In the genomic region with DNA sequence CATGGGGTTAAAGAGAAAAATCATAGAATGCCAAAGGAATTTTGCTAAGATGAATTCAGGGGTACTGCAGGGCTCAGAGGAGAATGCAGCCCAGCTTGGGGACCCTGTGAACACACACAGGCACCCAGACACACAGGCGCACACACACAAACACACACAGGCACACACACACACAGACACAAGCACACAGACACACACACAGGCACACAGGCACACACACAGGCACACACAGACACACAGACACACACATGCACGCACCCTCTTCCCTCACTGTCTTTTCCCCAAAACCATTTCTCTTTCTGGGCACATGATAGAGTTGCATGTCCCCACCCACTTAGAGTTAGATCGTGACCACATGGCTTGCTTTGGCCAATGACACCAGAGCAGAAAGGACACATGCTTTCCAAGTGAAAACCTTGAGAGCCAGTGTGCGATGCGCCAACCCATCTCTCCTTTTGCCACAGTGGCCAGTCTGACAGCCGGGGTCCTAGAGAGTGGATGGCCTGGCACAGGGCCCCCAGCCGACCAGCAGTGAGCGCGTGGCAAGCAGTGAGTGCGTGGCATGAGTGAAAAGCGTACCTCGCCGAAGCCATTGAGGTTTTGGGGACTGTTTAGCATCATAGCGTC, we compare ENCODE assay signal across 20 cellular contexts.
DNase-seq lines count a peak whose midpoint lies in the region; ATAC-seq, FAIRE-seq and TF ChIP-seq lines count a peak whose summit lies in the region.
"Had no signal": no experiment of that assay in that cellular context is flagged by ENCODE, and none has a peak within 500 bp of the region (broad histone marks: within the 10 kb centered on the region; RNA-seq: fewer than 3 reads in every experiment).

No MANE protein-coding gene starts in this region.

- no peaks in the 10 kb centered on the region for H3K9me3 Mint-ChIP-seq in nephron
- no peaks in the 10 kb centered on the region for H3K9me3 Mint-ChIP-seq in effector memory CD8-positive, alpha-beta T cell
- no peaks in the 10 kb centered on the region for H3K9me3 Mint-ChIP-seq in activated T-cell treated with anti-CD3 and anti-CD28 coated beads, Interleukin-2, amount 50 U/mL, for 72 hours
- H3K9me3 Mint-ChIP-seq: CD4-positive, alpha-beta memory T cell; dendritic cell treated with granulocyte-macrophage colony-stimulating factor and Interleukin-4, amounts not matched to agents 40 ng/mL and 50 ng/mL, for 4 days; naive thymus-derived CD4-positive, alpha-beta T cell; T-helper 2 cell treated with Interferon-gamma antibody and Interleukin-4, amounts not matched to agents 5 μg/mL and 100 μg/mL, for 36 hours had no signal

- POLR2A ChIA-PET in A549 (lab: Yijun Ruan, JAX): no interaction called here

- no peak for TF ChIP-seq POLR2A in A549 (IDR thresholded peaks at IDR 0.05; ENCODE audit: low read length)

- no peak overlapping the region for H3K9ac ChIP-seq in BLaER1

- peaks cover 24% of the 10 kb centered on the region for H3K27me3 Mint-ChIP-seq in nephron (ENCODE audit: low read depth)
- peaks cover 26 to 61% of the 10 kb centered on the region in 2 donors for H3K27me3 Mint-ChIP-seq in effector memory CD8-positive, alpha-beta T cell
- H3K27me3 Mint-ChIP-seq in activated T-cell treated with anti-CD3 and anti-CD28 coated beads, Interleukin-2, amount 50 U/mL, for 72 hours (ENCODE audit: low read depth): no peaks in the 10 kb centered on the region
- H3K27me3 Mint-ChIP-seq: activated CD8-positive, alpha-beta memory T cell treated with anti-CD3 and anti-CD28 coated beads, Interleukin-2, amount 10 ng/mL, durations not matched to agents 7 days and 5 days; naive thymus-derived CD4-positive, alpha-beta T cell had no signal

- H3K27me3 ChIP-seq in BLaER1: no peaks in the 10 kb centered on the region
- H3K27me3 ChIP-seq: left lung, thyroid gland had no signal

- H3K4me3 Mint-ChIP-seq in nephron: no peak overlapping the region
- H3K4me3 Mint-ChIP-seq in effector memory CD8-positive, alpha-beta T cell: no peak overlapping the region
- no peak overlapping the region for H3K4me3 Mint-ChIP-seq in activated T-cell treated with anti-CD3 and anti-CD28 coated beads, Interleukin-2, amount 50 U/mL, for 72 hours
- H3K4me3 Mint-ChIP-seq: activated CD8-positive, alpha-beta memory T cell treated with anti-CD3 and anti-CD28 coated beads, Interleukin-2, amount 10 ng/mL, durations not matched to agents 7 days and 5 days; CD4-positive, alpha-beta memory T cell; dendritic cell treated with granulocyte-macrophage colony-stimulating factor and Interleukin-4, amounts not matched to agents 40 ng/mL and 50 ng/mL, for 4 days; naive thymus-derived CD4-positive, alpha-beta T cell; T-helper 2 cell treated with Interferon-gamma antibody and Interleukin-4, amounts not matched to agents 5 μg/mL and 100 μg/mL, for 36 hours had no signal

- H3K27ac ChIP-seq in A549 (no peak overlapping the region), BLaER1 (no peak overlapping the region)
- H3K27ac ChIP-seq: left lung, thyroid gland, VCaP had no signal

- H3K27ac Mint-ChIP-seq in nephron: peak overlapping the region; percentile 57 to 81 (median 74)
- no peak overlapping the region for H3K27ac Mint-ChIP-seq in effector memory CD8-positive, alpha-beta T cell
- H3K27ac Mint-ChIP-seq in activated T-cell treated with anti-CD3 and anti-CD28 coated beads, Interleukin-2, amount 50 U/mL, for 72 hours: no peak overlapping the region
- H3K27ac Mint-ChIP-seq: activated CD8-positive, alpha-beta memory T cell treated with anti-CD3 and anti-CD28 coated beads, Interleukin-2, amount 10 ng/mL, durations not matched to agents 7 days and 5 days; dendritic cell treated with granulocyte-macrophage colony-stimulating factor and Interleukin-4, amounts not matched to agents 40 ng/mL and 50 ng/mL, for 4 days; T-helper 2 cell treated with Interferon-gamma antibody and Interleukin-4, amounts not matched to agents 5 μg/mL and 100 μg/mL, for 36 hours had no signal

- TF ChIP-seq EP300 in A549 (IDR thresholded peaks at IDR 0.05): no peak

- H3K9me3 ChIP-seq in A549 (no peaks in the 10 kb centered on the region), BLaER1 (no peaks in the 10 kb centered on the region)
- H3K9me3 ChIP-seq: left lung, thyroid gland had no signal

- no peak for TF ChIP-seq RAD21 in A549 (conservative IDR thresholded peaks at IDR 0.05 in 1 of 2, IDR thresholded peaks at IDR 0.05 in 1 of 2)

- no peaks in the 10 kb centered on the region for H3K36me3 Mint-ChIP-seq in nephron (ENCODE audit: low read depth)
- H3K36me3 Mint-ChIP-seq in effector memory CD8-positive, alpha-beta T cell (ENCODE audit: insufficient read depth): no peaks in the 10 kb centered on the region
- H3K36me3 Mint-ChIP-seq in activated T-cell treated with anti-CD3 and anti-CD28 coated beads, Interleukin-2, amount 50 U/mL, for 72 hours (ENCODE audit: insufficient read depth in 2 of 2): no peaks in the 10 kb centered on the region
- H3K36me3 Mint-ChIP-seq: activated CD8-positive, alpha-beta memory T cell treated with anti-CD3 and anti-CD28 coated beads, Interleukin-2, amount 10 ng/mL, durations not matched to agents 7 days and 5 days; CD4-positive, alpha-beta memory T cell had no signal

- CTCF ChIA-PET in A549 (lab: Yijun Ruan, JAX): no interaction called here

- no peaks in the 10 kb centered on the region for H4K20me1 ChIP-seq in BLaER1

- no peak for FAIRE-seq in A549 (lab: Jason Lieb, UNC)

- no peak for DNase-seq in A549 (ENCODE audit: low read depth in 1 of 2, low spot score in 1 of 2)
- DNase-seq in SHP77 (lab: John Stamatoyannopoulos, UW): peak; percentile 69 to 82
- DNase-seq in activated CD8-positive, alpha-beta memory T cell treated with anti-CD3 and anti-CD28 coated beads, Interleukin-2, amount 50 U/mL, for 48 hours: no peak
- no peak for DNase-seq in effector memory CD8-positive, alpha-beta T cell
- no peak for DNase-seq in activated T-cell treated with anti-CD3 and anti-CD28 coated beads, Interleukin-2, amount 50 U/mL, for 72 hours
- DNase-seq: activated CD4-positive, alpha-beta T cell treated with anti-CD3 and anti-CD28 coated beads for 48 hours; activated CD8-positive, alpha-beta memory T cell treated with anti-CD3 and anti-CD28 coated beads, Interleukin-2, amount 10 ng/mL, durations not matched to agents 7 days and 5 days; activated naive CD4-positive, alpha-beta T cell treated with anti-CD3 and anti-CD28 coated beads, Interleukin-2, amount 50 U/mL, for 16 hours; amygdala; CD4-positive, alpha-beta memory T cell; naive thymus-derived CD4-positive, alpha-beta T cell; stimulated activated naive CD8-positive, alpha-beta T cell treated with anti-CD3 and anti-CD28 coated beads, Interleukin-15, Interleukin-2, amounts not matched to agents 100 U/mL and 50 U/mL, for 24 hours; thyroid gland had no signal

- H3K4me2 ChIP-seq in A549 (no peak overlapping the region), BLaER1 (peak overlapping the region; percentile 55; the same call in 1 of the 2 replicates)

- H3K36me3 ChIP-seq in BLaER1: no peaks in the 10 kb centered on the region
- H3K36me3 ChIP-seq: left lung, thyroid gland had no signal

- no peak overlapping the region for H3K4me3 ChIP-seq in A549
- no peak overlapping the region for H3K4me3 ChIP-seq in BLaER1
- H3K4me3 ChIP-seq: left lung, thyroid gland had no signal

- ATAC-seq in A549: peak in 1 of 2 experiments; percentile 37; a peak in 3 of 6 replicates
- ATAC-seq in effector memory CD8-positive, alpha-beta T cell (replicated peaks): no peak
- no peak for ATAC-seq in activated T-cell treated with anti-CD3 and anti-CD28 coated beads, Interleukin-2, amount 50 U/mL, for 72 hours (replicated peaks in 1 of 2)
- ATAC-seq: activated CD8-positive, alpha-beta memory T cell treated with anti-CD3 and anti-CD28 coated beads, Interleukin-2, amount 10 ng/mL, durations not matched to agents 7 days and 5 days; left lung; naive thymus-derived CD4-positive, alpha-beta T cell; sciatic nerve; stimulated activated naive CD8-positive, alpha-beta T cell treated with anti-CD3 and anti-CD28 coated beads, Interleukin-15, Interleukin-2, amounts not matched to agents 100 U/mL and 50 U/mL, for 24 hours had no signal

- TF ChIP-seq CTCF in A549 (IDR thresholded peaks at IDR 0.05) (no peak), nephron (IDR thresholded peaks at IDR 0.05; ENCODE audit: unreplicated experiment in 3 of 3) (no peak)

- H3K4me1 Mint-ChIP-seq in nephron: peaks cover 77% of the 10 kb centered on the region
- peaks cover 0 to 1% of the 10 kb centered on the region in 2 donors for H3K4me1 Mint-ChIP-seq in effector memory CD8-positive, alpha-beta T cell (ENCODE audit: low read depth in 2 of 2)
- H3K4me1 Mint-ChIP-seq in activated T-cell treated with anti-CD3 and anti-CD28 coated beads, Interleukin-2, amount 50 U/mL, for 72 hours (ENCODE audit: low read depth): peaks cover 21% of the 10 kb centered on the region

- H3K4me1 ChIP-seq in A549: no peaks in the 10 kb centered on the region
- H3K4me1 ChIP-seq in BLaER1: peaks cover 52% of the 10 kb centered on the region
- H3K4me1 ChIP-seq: left lung had no signal

- WGBS in A549 (ENCODE audit: missing lambda C conversion rate): 91% methylated on average over 14 of the region's 14 CpGs

TF ChIP-seq in A549, 52 proteins besides CTCF, POLR2A, EP300 and RAD21:
- TF ChIP-seq TP53 (CRISPR knock-in tag; IDR thresholded peaks at IDR 0.05) (no peak), HOXB13 (CRISPR knock-in tag; IDR thresholded peaks at IDR 0.05; ENCODE audit: low read depth) (no peak)
- TF ChIP-seq, protein P1, sequence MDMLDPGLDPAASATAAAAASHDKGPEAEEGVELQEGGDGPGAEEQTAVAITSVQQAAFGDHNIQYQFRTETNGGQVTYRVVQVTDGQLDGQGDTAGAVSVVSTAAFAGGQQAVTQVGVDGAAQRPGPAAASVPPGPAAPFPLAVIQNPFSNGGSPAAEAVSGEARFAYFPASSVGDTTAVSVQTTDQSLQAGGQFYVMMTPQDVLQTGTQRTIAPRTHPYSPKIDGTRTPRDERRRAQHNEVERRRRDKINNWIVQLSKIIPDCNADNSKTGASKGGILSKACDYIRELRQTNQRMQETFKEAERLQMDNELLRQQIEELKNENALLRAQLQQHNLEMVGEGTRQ (IDR thresholded peaks at IDR 0.05): peak; percentile 46; the same call in 1 of the 2 replicates

Comparison
In these comparisons a context has a peak if more than half of its experiments do, and no peak if none do; other contexts are left out.
1. DNase-seq: peak in SHP77 (2 of 2); none in A549 (0 of 2), activated CD8-positive, alpha-beta memory T cell treated with anti-CD3 and anti-CD28 coated beads, Interleukin-2, amount 50 U/mL, for 48 hours (single experiment), effector memory CD8-positive, alpha-beta T cell (0 of 3) and activated T-cell treated with anti-CD3 and anti-CD28 coated beads, Interleukin-2, amount 50 U/mL, for 72 hours (0 of 2).
2. H3K27ac Mint-ChIP-seq: peak in nephron (3 of 3); none in effector memory CD8-positive, alpha-beta T cell (0 of 2) and activated T-cell treated with anti-CD3 and anti-CD28 coated beads, Interleukin-2, amount 50 U/mL, for 72 hours (single experiment).